Comparison of ENCODE assay signal across 8 cellular contexts in genomic region chr19:4059931-4060620, GRCh38. TPM values are rescaled to one million over a fixed set of nuclear protein-coding genes. Genes with fewer than 3 reads are reported as not detected.
DNase-seq lines count a peak whose midpoint lies in the region; ATAC-seq and TF ChIP-seq lines count a peak whose summit lies in the region.

No MANE protein-coding gene starts in this region.

- no peak overlapping the region for H3K18ac ChIP-seq in H9 (ENCODE audit: insufficient read length, low read depth, low read length)

- H3K4me3 Mint-ChIP-seq in H9, result no peak overlapping the region

- no peak overlapping the region for H4K5ac ChIP-seq in H9 (ENCODE audit: insufficient read length, low read depth, low read length)

- DNase-seq in H9 (peak; percentile 32), fibroblast of pulmonary artery (ENCODE audit: low read depth) (peak; percentile 54), NCI-H510A treated with DMSO at 0.1 percent for 48 hours (lab: John Stamatoyannopoulos, UW) (no peak), glomerular visceral epithelial cell (ENCODE audit: extremely low spot score) (no peak)
- peak; percentile 69 for DNase-seq in activated CD8-positive, alpha-beta memory T cell treated with anti-CD3 and anti-CD28 coated beads, Interleukin-2, amount 50 U/mL, for 4 hours
- peak; percentile 54 to 64 for DNase-seq in stimulated activated CD4-positive, alpha-beta T cell treated with anti-CD3 and anti-CD28 coated beads, Interleukin-2, amount 100 ng/mL, for 24 hours

- TF ChIP-seq CTCF in H9 (conservative IDR thresholded peaks at IDR 0.05), result no peak
- TF ChIP-seq CTCF in fibroblast of pulmonary artery (IDR thresholded peaks at IDR 0.05; ENCODE audit: low read length, missing control alignments), result no peak

- ATAC-seq in GM21515 (IDR thresholded peaks at IDR 0.05; ENCODE audit: unreplicated experiment), result no peak
- ATAC-seq in GM19467 (IDR thresholded peaks at IDR 0.05; ENCODE audit: unreplicated experiment), result no peak

- H4K91ac ChIP-seq in H9 (ENCODE audit: insufficient read length, low read depth, low read length), result no peak overlapping the region

- H3K4me3 ChIP-seq in fibroblast of pulmonary artery (replicated peaks; ENCODE audit: low read depth, low read length), result no peak overlapping the region

- no peak overlapping the region for H3T11ph ChIP-seq in H9 (ENCODE audit: low read length)

- no peak overlapping the region for H2BK15ac ChIP-seq in H9 (ENCODE audit: low read depth, low read length)

- H2BK12ac ChIP-seq in H9 (ENCODE audit: insufficient read length, low read depth, low read length), result no peak overlapping the region

- H3K27ac ChIP-seq in H9 (ENCODE audit: insufficient read length, low read depth, low read length), result no peak overlapping the region

- H4K20me1 ChIP-seq in H9 (ENCODE audit: control insufficient read depth, insufficient read depth, insufficient read length), result peaks cover 3% of the 10 kb centered on the region

- no peak overlapping the region for H2BK5ac ChIP-seq in H9 (ENCODE audit: insufficient read length, low read length)

- no peak overlapping the region for H2AFZ ChIP-seq in H9 (ENCODE audit: low read length)

- no peak overlapping the region for H3K4me2 ChIP-seq in H9 (ENCODE audit: insufficient read depth, insufficient read length, low read length)

- H3K27me3 ChIP-seq in H9 (ENCODE audit: insufficient read depth, low read length), result no peaks in the 10 kb centered on the region

- no peaks in the 10 kb centered on the region; the same call in 1 of the 2 replicates for H3K4me1 ChIP-seq in H9 (ENCODE audit: insufficient read depth, low read length)

- H3K9ac ChIP-seq in H9 (ENCODE audit: extremely low read depth, insufficient read length, low read length), result no peak overlapping the region

- no peak overlapping the region for H3K4ac ChIP-seq in H9 (ENCODE audit: low read depth, low read length)

- no peaks in the 10 kb centered on the region; the same call in 1 of the 2 replicates for H3K27me3 Mint-ChIP-seq in H9 (ENCODE audit: low read depth)

- H3K56ac ChIP-seq in H9 (ENCODE audit: insufficient read length, low read depth, low read length), result no peak overlapping the region

- H3K23ac ChIP-seq in H9 (ENCODE audit: insufficient read length, low read depth, low read length), result no peak overlapping the region

- no CpG with 5 or more reads among the region's 39 CpGs for WGBS in H9 (ENCODE audit: extremely low coverage, insufficient read length, low lambda C conversion rate)

- peaks cover 6 to 18% of the 10 kb centered on the region in 2 experiments for H3K4me1 Mint-ChIP-seq in H9

- H3K36me3 Mint-ChIP-seq in H9 (ENCODE audit: insufficient read depth in 1 of 3, low read depth in 3 of 3), result peaks cover 5 to 16% (median 14%) of the 10 kb centered on the region in 3 experiments; a peak in 6 of 7 replicates

- no peak overlapping the region for H2BK120ac ChIP-seq in H9 (ENCODE audit: low read depth, low read length, poor library complexity, severe bottlenecking)

- H3K14ac ChIP-seq in H9 (ENCODE audit: insufficient read depth, low read length), result no peak overlapping the region

- peaks cover 37% of the 10 kb centered on the region; the same call in 1 of the 2 replicates for H3K79me2 ChIP-seq in H9 (ENCODE audit: insufficient read depth, low read length)

- peaks cover 8% of the 10 kb centered on the region for H3K23me2 ChIP-seq in H9 (ENCODE audit: insufficient read length, low read depth, low read length, poor library complexity, severe bottlenecking)

- H4K8ac ChIP-seq in H9 (replicated peaks; ENCODE audit: insufficient read length, low read depth, low read length), result no peak overlapping the region

- H3K79me1 ChIP-seq in H9 (ENCODE audit: insufficient read depth, low read depth, low read length, poor library complexity, severe bottlenecking), result peaks cover 13% of the 10 kb centered on the region

- no peak overlapping the region for H2BK20ac ChIP-seq in H9 (ENCODE audit: low read depth, low read length, poor library complexity, severe bottlenecking)

- no peaks in the 10 kb centered on the region for H3K9me3 Mint-ChIP-seq in H9

- no peak overlapping the region for H2AK5ac ChIP-seq in H9 (ENCODE audit: insufficient read length, low read length)

- peak overlapping the region in 1 of 3 experiments; percentile 47; a peak in 1 of 7 replicates for H3K27ac Mint-ChIP-seq in H9

- H3K9me3 ChIP-seq in H9 (ENCODE audit: control insufficient read depth, low read depth, low read length), result no peaks in the 10 kb centered on the region

RNA-seq across cellular contexts. Expression of gene ZBTB7A, which starts 6.6 kb away (rescaled TPM):
- total RNA-seq in H9 (2021), result 22.8 and 24.9 TPM in 2 replicates

RNA-seq across cellular contexts. Expression of gene PIAS4, which starts 52.5 kb away (rescaled TPM):
- total RNA-seq in H9 (2021), result 52.0 and 59.4 TPM in 2 replicates

Comparison
In these comparisons a context has a peak if more than half of its experiments do, and no peak if none do; other contexts are left out.
1. DNase-seq: peak in H9 (single experiment), activated CD8-positive, alpha-beta memory T cell treated with anti-CD3 and anti-CD28 coated beads, Interleukin-2, amount 50 U/mL, for 4 hours (single experiment), fibroblast of pulmonary artery (single experiment) and stimulated activated CD4-positive, alpha-beta T cell treated with anti-CD3 and anti-CD28 coated beads, Interleukin-2, amount 100 ng/mL, for 24 hours (2 of 2); none in NCI-H510A treated with DMSO at 0.1 percent for 48 hours (single experiment) and glomerular visceral epithelial cell (single experiment).